In genomic region chr12:122028601-122029560, GRCh38 we compare ENCODE assay signal across 10 cellular contexts. TPM values are rescaled to one million over a fixed set of nuclear protein-coding genes. Genes with fewer than 3 reads are reported as not detected.
DNase-seq lines count a peak whose midpoint lies in the region; ATAC-seq, FAIRE-seq and TF ChIP-seq lines count a peak whose summit lies in the region.
"Had no signal": no experiment of that assay in that cellular context is flagged by ENCODE, and none has a peak within 500 bp of the region (broad histone marks: within the 10 kb centered on the region; RNA-seq: fewer than 3 reads in every experiment).

No MANE protein-coding gene starts in this region.

- no peaks in the 10 kb centered on the region for H3K36me3 ChIP-seq in astrocyte (ENCODE audit: insufficient read depth, low read length)

- peak overlapping the region; percentile 50 for H3K4me2 ChIP-seq in astrocyte (ENCODE audit: low read length)

- H3K27me3 ChIP-seq in astrocyte (ENCODE audit: insufficient read depth, low read length): no peaks in the 10 kb centered on the region

- H3K4me1 ChIP-seq in astrocyte (ENCODE audit: insufficient read depth, low read length): peaks cover 22% of the 10 kb centered on the region

- H3K27ac ChIP-seq in astrocyte (ENCODE audit: low read depth, low read length): no peak overlapping the region

- H3K36me3 Mint-ChIP-seq in astrocyte (ENCODE audit: low read depth, unreplicated experiment): peaks cover 1% of the 10 kb centered on the region

- peaks cover 7% of the 10 kb centered on the region for H3K4me1 Mint-ChIP-seq in astrocyte (ENCODE audit: low read depth, unreplicated experiment)

- H3K79me2 ChIP-seq in astrocyte (ENCODE audit: insufficient read depth, low read length): peaks cover 46% of the 10 kb centered on the region

- no peaks in the 10 kb centered on the region for H3K27me3 Mint-ChIP-seq in astrocyte (ENCODE audit: low read depth, unreplicated experiment)

- TF ChIP-seq CTCF in astrocyte (IDR thresholded peaks at IDR 0.05; ENCODE audit: insufficient read depth, low read depth, low read length): no peak

- FAIRE-seq in GM12892 (lab: Jason Lieb, UNC) (peak; percentile 85), astrocyte (lab: Jason Lieb, UNC) (no peak)
- FAIRE-seq: bronchial epithelial cell had no signal

- H3K27ac Mint-ChIP-seq in astrocyte (ENCODE audit: unreplicated experiment): peak overlapping the region; percentile 72

- in situ Hi-C loops in ACHN (cut with HindIII; ENCODE audit: low pct_ligation_motif_present, low pct_unique_long_range_greater_than_20kb, low sequenced_read_pairs): no loop called here

- no peak overlapping the region for H2AFZ ChIP-seq in astrocyte (ENCODE audit: low read depth, low read length)

- H3K9me3 Mint-ChIP-seq in astrocyte (ENCODE audit: unreplicated experiment): no peaks in the 10 kb centered on the region

- H3K4me3 ChIP-seq in astrocyte (ENCODE audit: insufficient read depth, low read depth, low read length): no peak overlapping the region

- H3K9me3 ChIP-seq in astrocyte (ENCODE audit: insufficient read depth, low read depth, low read length): no peaks in the 10 kb centered on the region

- ATAC-seq in HG03354 (IDR thresholded peaks at IDR 0.05; ENCODE audit: poor library complexity, severe bottlenecking, unreplicated experiment) (peak; percentile 37), GM18870 (IDR thresholded peaks at IDR 0.05; ENCODE audit: unreplicated experiment) (no peak)
- ATAC-seq: left colon had no signal

- DNase-seq in GM12892 (ENCODE audit: insufficient read length) (peak; percentile 76), astrocyte (ENCODE audit: low read depth) (no peak), pons (ENCODE audit: low spot score) (peak; percentile 77), ACHN (no peak), NCI-H2171 treated with DMSO at 0.1 percent for 48 hours (lab: John Stamatoyannopoulos, UW) (no peak), NCI-H526 (lab: John Stamatoyannopoulos, UW) (no peak)
- DNase-seq: left colon had no signal

- no peak overlapping the region for H3K9ac ChIP-seq in astrocyte (ENCODE audit: low read length)

- H3K4me3 Mint-ChIP-seq in astrocyte (ENCODE audit: unreplicated experiment): no peak overlapping the region

- peaks cover 33% of the 10 kb centered on the region for H4K20me1 ChIP-seq in astrocyte (ENCODE audit: insufficient read depth, low read length)

- TF ChIP-seq POLR2A in GM12892 (IDR thresholded peaks at IDR 0.05; ENCODE audit: low read depth, low read length): no peak

RNA-seq across cellular contexts. Expression of gene BCL7A, which starts 7.2 kb away (rescaled TPM):
- polyA plus RNA-seq in GM12892 (2012; ENCODE audit: missing spikeins): 6.7 TPM
- total RNA-seq in astrocyte: 8.5 and 9.6 TPM in 2 replicates

RNA-seq across cellular contexts. Expression of gene MLXIP, which starts 49.7 kb away (rescaled TPM):
- polyA plus RNA-seq in GM12892 (2012; ENCODE audit: missing spikeins): 4.2 TPM
- total RNA-seq in astrocyte: 62.5 and 73.4 TPM in 2 replicates

Comparison
In these comparisons a context has a peak if more than half of its experiments do, and no peak if none do; other contexts are left out.
1. DNase-seq: peak in GM12892 (single experiment) and pons (single experiment); none in astrocyte (single experiment), ACHN (single experiment), NCI-H2171 treated with DMSO at 0.1 percent for 48 hours (single experiment) and NCI-H526 (0 of 2).